Comparison of ENCODE assay signal across 8 cellular contexts in genomic region chr9:33817327-33818166, GRCh38. TPM values are rescaled to one million over a fixed set of nuclear protein-coding genes. Genes with fewer than 3 reads are reported as not detected.
DNase-seq lines count a peak whose midpoint lies in the region; ATAC-seq, FAIRE-seq and TF ChIP-seq lines count a peak whose summit lies in the region.

No MANE protein-coding gene starts in this region.

- WGBS in thymus: under 1% methylated on average over 79 of the region's 81 CpGs

- no peaks in the 10 kb centered on the region for H3K9me3 ChIP-seq in BLaER1 treated with 17β-estradiol and CSF1 and Interleukin-3, amounts not matched to agents 10 nM and 100 nM (replicated peaks in 1 of 11)
- H3K9me3 ChIP-seq in neuron (ENCODE audit: low read length) (no peaks in the 10 kb centered on the region), thymus (ENCODE audit: control insufficient read depth) (no peaks in the 10 kb centered on the region)

- no peak for FAIRE-seq in RCC 7860 (lab: Jason Lieb, UNC)

- H3K4me2 ChIP-seq in BLaER1 treated with 17β-estradiol and CSF1 and Interleukin-3, amounts not matched to agents 10 nM and 100 nM: peak overlapping the region; percentile 56 to 79 (median 71)

- peaks cover 33 to 43% (median 39%) of the 10 kb centered on the region in 11 experiments for H4K20me1 ChIP-seq in BLaER1 treated with 17β-estradiol and CSF1 and Interleukin-3, amounts not matched to agents 10 nM and 100 nM

- H3K27ac ChIP-seq in BLaER1 treated with 17β-estradiol and CSF1 and Interleukin-3, amounts not matched to agents 10 nM and 100 nM: peak overlapping the region; percentile 100
- peak overlapping the region; percentile 96 for H3K27ac ChIP-seq in thymus (ENCODE audit: low read depth)

- peaks cover 0 to 36% (median 17%) of the 10 kb centered on the region in 11 experiments; a peak in 13 of 22 replicates for H3K36me3 ChIP-seq in BLaER1 treated with 17β-estradiol and CSF1 and Interleukin-3, amounts not matched to agents 10 nM and 100 nM
- peaks cover 5% of the 10 kb centered on the region for H3K36me3 ChIP-seq in neuron (ENCODE audit: insufficient read depth, low read length)
- H3K36me3 ChIP-seq in thymus (ENCODE audit: control insufficient read depth, insufficient read depth): no peaks in the 10 kb centered on the region

- TF ChIP-seq CTCF in foreskin fibroblast (IDR thresholded peaks at IDR 0.05; ENCODE audit: low read depth, low read length): peak; percentile 7

- ATAC-seq in GM19023 (IDR thresholded peaks at IDR 0.05; ENCODE audit: unreplicated experiment) (peak; percentile 29), HG03342 (IDR thresholded peaks at IDR 0.05; ENCODE audit: unreplicated experiment) (peak; percentile 23)

- DNase-seq in RCC 7860 (ENCODE audit: low spot score) (peak; percentile 29), activated gamma-delta T cell treated with Interleukin-2 at 50 U/mL for 16 hours (peak; percentile 43), foreskin fibroblast (peak; percentile 52 to 79)

- peaks cover 55 to 66% (median 57%) of the 10 kb centered on the region in 10 experiments for H3K4me1 ChIP-seq in BLaER1 treated with 17β-estradiol and CSF1 and Interleukin-3, amounts not matched to agents 10 nM and 100 nM
- peaks cover 20% of the 10 kb centered on the region for H3K4me1 ChIP-seq in neuron (ENCODE audit: insufficient read depth, low read length)
- peaks cover 4% of the 10 kb centered on the region for H3K4me1 ChIP-seq in thymus (ENCODE audit: control insufficient read depth, insufficient read depth, low read length)

- no peaks in the 10 kb centered on the region for H3K27me3 ChIP-seq in BLaER1 treated with 17β-estradiol and CSF1 and Interleukin-3, amounts not matched to agents 10 nM and 100 nM
- H3K27me3 ChIP-seq in neuron (ENCODE audit: insufficient read depth, low read length) (no peaks in the 10 kb centered on the region), thymus (ENCODE audit: control insufficient read depth, insufficient read depth) (no peaks in the 10 kb centered on the region)

- peak overlapping the region; percentile 49 for H2AFZ ChIP-seq in neuron (ENCODE audit: low read depth, low read length)

- peak overlapping the region; percentile 92 to 99 (median 97) for H3K4me3 ChIP-seq in BLaER1 treated with 17β-estradiol and CSF1 and Interleukin-3, amounts not matched to agents 10 nM and 100 nM
- H3K4me3 ChIP-seq in foreskin fibroblast (ENCODE audit: low read depth in 1 of 2, low read length in 2 of 2): peak overlapping the region; percentile 56 to 100
- H3K4me3 ChIP-seq in neuron (ENCODE audit: low read length): peak overlapping the region; percentile 76
- H3K4me3 ChIP-seq in thymus (ENCODE audit: low read length): peak overlapping the region; percentile 99

- H3K9ac ChIP-seq in BLaER1 treated with 17β-estradiol and CSF1 and Interleukin-3, amounts not matched to agents 10 nM and 100 nM: peak overlapping the region; percentile 100

RNA-seq across cellular contexts. Expression of gene UBE2R2, which starts 0.6 kb away (rescaled TPM):
- polyA plus RNA-seq in thymus: 30.1 TPM

RNA-seq across cellular contexts. Expression of gene PRSS3, which starts 22.2 kb away (rescaled TPM):
- polyA plus RNA-seq in thymus: 2.6 TPM

Comparison
In these comparisons a context has a peak if more than half of its experiments do, and no peak if none do; other contexts are left out.
1. Peak in every context shown above with its lines: DNase-seq, ATAC-seq, H3K4me3 ChIP-seq and H3K27ac ChIP-seq.